8 cellular contexts compared by ENCODE assay signal in genomic region chr6:31701666-31702420, GRCh38. TPM values are rescaled to one million over a fixed set of nuclear protein-coding genes. Genes with fewer than 3 reads are reported as not detected.
DNase-seq lines count a peak whose midpoint lies in the region; ATAC-seq and TF ChIP-seq lines count a peak whose summit lies in the region.

No MANE protein-coding gene starts in this region.

- H3K4me1 Mint-ChIP-seq in CD14-positive monocyte (peaks cover 29% of the 10 kb centered on the region), immature natural killer cell (peaks cover 40 to 46% of the 10 kb centered on the region in 2 donors)
- peaks cover 29% of the 10 kb centered on the region for H3K4me1 Mint-ChIP-seq in activated naive CD8-positive, alpha-beta T cell treated with anti-CD3 and anti-CD28 coated beads, Interleukin-2, amount 10 ng/mL, durations not matched to agents 7 days and 5 days
- H3K4me1 Mint-ChIP-seq in stimulated activated naive CD8-positive, alpha-beta T cell treated with anti-CD3 and anti-CD28 coated beads, Interleukin-15, amount 100 ng/mL, for 72 hours = peaks cover 33% of the 10 kb centered on the region

- intact Hi-C loops in CD14-positive monocyte (cut with micrococcal nuclease) = loop anchor here in 1 of 2 donors (2.0 to 5.0 kb wide), 2 partner anchors 25 to 35 kb away; partner anchors contain the start of genes CSNK2B and LY6G5B

- ATAC-seq in activated naive CD8-positive, alpha-beta T cell treated with anti-CD3 and anti-CD28 coated beads, Interleukin-2, amount 10 ng/mL, durations not matched to agents 7 days and 5 days (ENCODE audit: low read depth) = no peak
- ATAC-seq in stimulated activated naive CD8-positive, alpha-beta T cell treated with anti-CD3 and anti-CD28 coated beads, Interleukin-15, amount 100 ng/mL, for 72 hours = no peak
- ATAC-seq in HG02763 (IDR thresholded peaks at IDR 0.05; ENCODE audit: unreplicated experiment) = no peak
- ATAC-seq in GM18858 (IDR thresholded peaks at IDR 0.05; ENCODE audit: unreplicated experiment) = no peak

- H3K27me3 Mint-ChIP-seq in CD14-positive monocyte (ENCODE audit: low read depth in 3 of 3) (peaks cover 0 to 1% (median 0%) of the 10 kb centered on the region in 3 donors), immature natural killer cell (ENCODE audit: low read depth in 3 of 3) (peaks cover 2 to 8% (median 3%) of the 10 kb centered on the region in 3 donors)
- H3K27me3 Mint-ChIP-seq in activated naive CD8-positive, alpha-beta T cell treated with anti-CD3 and anti-CD28 coated beads, Interleukin-2, amount 10 ng/mL, durations not matched to agents 7 days and 5 days = no peaks in the 10 kb centered on the region
- H3K27me3 Mint-ChIP-seq in stimulated activated naive CD8-positive, alpha-beta T cell treated with anti-CD3 and anti-CD28 coated beads, Interleukin-15, amount 100 ng/mL, for 72 hours = no peaks in the 10 kb centered on the region

- DNase-seq in CD14-positive monocyte (ENCODE audit: low spot score) = no peak
- peak; percentile 48 for DNase-seq in M059J (ENCODE audit: low read depth)
- no peak for DNase-seq in activated naive CD8-positive, alpha-beta T cell treated with anti-CD3 and anti-CD28 coated beads, Interleukin-2, amount 10 ng/mL, durations not matched to agents 7 days and 5 days
- DNase-seq in immature natural killer cell = no peak
- DNase-seq in stimulated activated naive CD8-positive, alpha-beta T cell treated with anti-CD3 and anti-CD28 coated beads, Interleukin-15, amount 100 ng/mL, for 72 hours = no peak
- DNase-seq in KG1 (lab: John Stamatoyannopoulos, UW) = no peak

- no peak for TF ChIP-seq CTCF in CD14-positive monocyte (IDR thresholded peaks at IDR 0.05)

- POLR2A ChIA-PET in activated naive CD8-positive, alpha-beta T cell treated with anti-CD3 and anti-CD28 coated beads, Interleukin-2, amount 10 ng/mL, durations not matched to agents 7 days and 5 days (lab: Charles Lee) = interaction anchor here (0.8 to 5.4 kb wide), 5 partner anchors 16 to 37 kb away, joined by 3 to 34 read pairs (median 10); partner anchors contain the start of genes CLIC1, LY6G5C and MSH5

- H3K36me3 Mint-ChIP-seq in CD14-positive monocyte (peaks cover 27 to 43% of the 10 kb centered on the region in 2 donors), immature natural killer cell (peaks cover 0 to 12% (median 5%) of the 10 kb centered on the region in 3 donors)
- peaks cover 8% of the 10 kb centered on the region for H3K36me3 Mint-ChIP-seq in activated naive CD8-positive, alpha-beta T cell treated with anti-CD3 and anti-CD28 coated beads, Interleukin-2, amount 10 ng/mL, durations not matched to agents 7 days and 5 days

- H3K27ac Mint-ChIP-seq in CD14-positive monocyte (peak overlapping the region; percentile 99 to 100 (median 99)), immature natural killer cell (peak overlapping the region; percentile 95 to 99 (median 98))
- H3K27ac Mint-ChIP-seq in activated naive CD8-positive, alpha-beta T cell treated with anti-CD3 and anti-CD28 coated beads, Interleukin-2, amount 10 ng/mL, durations not matched to agents 7 days and 5 days = peak overlapping the region; percentile 94
- peak overlapping the region; percentile 91 to 98 for H3K27ac Mint-ChIP-seq in stimulated activated naive CD8-positive, alpha-beta T cell treated with anti-CD3 and anti-CD28 coated beads, Interleukin-15, amount 100 ng/mL, for 72 hours

- H3K4me3 Mint-ChIP-seq in CD14-positive monocyte (peak overlapping the region; percentile 98 to 100), immature natural killer cell (peak overlapping the region; percentile 94 to 99 (median 96))
- peak overlapping the region; percentile 97 for H3K4me3 Mint-ChIP-seq in activated naive CD8-positive, alpha-beta T cell treated with anti-CD3 and anti-CD28 coated beads, Interleukin-2, amount 10 ng/mL, durations not matched to agents 7 days and 5 days
- H3K4me3 Mint-ChIP-seq in stimulated activated naive CD8-positive, alpha-beta T cell treated with anti-CD3 and anti-CD28 coated beads, Interleukin-15, amount 100 ng/mL, for 72 hours = peak overlapping the region; percentile 96

- H3K9me3 Mint-ChIP-seq in CD14-positive monocyte (no peaks in the 10 kb centered on the region), immature natural killer cell (no peaks in the 10 kb centered on the region)
- no peaks in the 10 kb centered on the region for H3K9me3 Mint-ChIP-seq in activated naive CD8-positive, alpha-beta T cell treated with anti-CD3 and anti-CD28 coated beads, Interleukin-2, amount 10 ng/mL, durations not matched to agents 7 days and 5 days
- no peaks in the 10 kb centered on the region for H3K9me3 Mint-ChIP-seq in stimulated activated naive CD8-positive, alpha-beta T cell treated with anti-CD3 and anti-CD28 coated beads, Interleukin-15, amount 100 ng/mL, for 72 hours

RNA-seq across cellular contexts. Expression of gene ABHD16A, which starts 1.3 kb away (rescaled TPM):
- 10 to 100 TPM; 53.0 to 56.0 TPM for polyA plus RNA-seq in CD14-positive monocyte
- total RNA-seq in M059J (2014; rRNA removed; shearing (Covaris generic)) = 37.0 and 51.9 TPM in 2 replicates
- total RNA-seq in activated naive CD8-positive, alpha-beta T cell treated with anti-CD3 and anti-CD28 coated beads, Interleukin-2, amount 10 ng/mL, durations not matched to agents 7 days and 5 days = 10 to 100 TPM; 57.8 to 64.0 TPM
- 10 to 100 TPM; 43.6 to 53.7 (median 47.0) TPM for polyA plus RNA-seq in immature natural killer cell

RNA-seq across cellular contexts. Expression of gene LY6G6F, which starts 4.8 kb away (rescaled TPM):
- under 1 TPM in 1 of 2 donors, not detected in 1; 0.51 TPM for polyA plus RNA-seq in CD14-positive monocyte
- not detected in 2 replicates for total RNA-seq in M059J (2014; rRNA removed; shearing (Covaris generic))
- not detected for total RNA-seq in activated naive CD8-positive, alpha-beta T cell treated with anti-CD3 and anti-CD28 coated beads, Interleukin-2, amount 10 ng/mL, durations not matched to agents 7 days and 5 days
- polyA plus RNA-seq in immature natural killer cell = 1 to 10 TPM in 1 of 3 donors, not detected in 2; 2.5 TPM

RNA-seq across cellular contexts. Expression of gene LY6G6D, which starts 13.3 kb away (rescaled TPM):
- polyA plus RNA-seq in CD14-positive monocyte (not detected), immature natural killer cell (not detected)
- not detected in 2 replicates for total RNA-seq in M059J (2014; rRNA removed; shearing (Covaris generic))
- not detected for total RNA-seq in activated naive CD8-positive, alpha-beta T cell treated with anti-CD3 and anti-CD28 coated beads, Interleukin-2, amount 10 ng/mL, durations not matched to agents 7 days and 5 days

RNA-seq across cellular contexts. Expression of gene LY6G6C, which starts 19.7 kb away (rescaled TPM):
- polyA plus RNA-seq in CD14-positive monocyte (not detected), immature natural killer cell (not detected)
- total RNA-seq in M059J (2014; rRNA removed; shearing (Covaris generic)) = not detected in 2 replicates
- not detected for total RNA-seq in activated naive CD8-positive, alpha-beta T cell treated with anti-CD3 and anti-CD28 coated beads, Interleukin-2, amount 10 ng/mL, durations not matched to agents 7 days and 5 days

RNA-seq across cellular contexts. Expression of gene LY6G5C, which starts 21.0 kb away (rescaled TPM):
- 1 to 10 TPM; 4.8 to 5.8 TPM for polyA plus RNA-seq in CD14-positive monocyte
- 2.0 and 2.5 TPM in 2 replicates for total RNA-seq in M059J (2014; rRNA removed; shearing (Covaris generic))
- total RNA-seq in activated naive CD8-positive, alpha-beta T cell treated with anti-CD3 and anti-CD28 coated beads, Interleukin-2, amount 10 ng/mL, durations not matched to agents 7 days and 5 days = 1 to 10 TPM; 3.5 to 4.6 TPM
- 1 to 10 TPM; 4.6 to 9.7 (median 6.1) TPM for polyA plus RNA-seq in immature natural killer cell
